In genomic region chr11:19882356-19882755, GRCh38 we compare ENCODE assay signal across 26 cellular contexts.
"Had no signal": no experiment of that assay in that cellular context is flagged by ENCODE, and none has a peak within 500 bp of the region (broad histone marks: within the 10 kb centered on the region; RNA-seq: fewer than 3 reads in every experiment).

No MANE protein-coding gene starts in this region.

- H3K4me2 ChIP-seq: neural progenitor cell, smooth muscle cell had no signal

- H3K9me3 ChIP-seq: ovary, psoas muscle, spleen, stomach, thoracic aorta, thyroid gland, tibial nerve, upper lobe of right lung, uterus had no signal

- H3K27me3 ChIP-seq: neural progenitor cell, ovary, spleen, stomach, thyroid gland, tibial nerve, upper lobe of right lung, uterus had no signal

- H3K9ac ChIP-seq: neural progenitor cell, parathyroid adenoma had no signal

- H3K27ac ChIP-seq: neural progenitor cell, ovary, parathyroid adenoma, psoas muscle, spleen, stomach, thoracic aorta, thyroid gland, tibial nerve, upper lobe of right lung, uterus had no signal

- H2AFZ ChIP-seq: neural progenitor cell, parathyroid adenoma had no signal

- ATAC-seq: naive thymus-derived CD4-positive, alpha-beta T cell; natural killer cell; psoas muscle; right cardiac atrium; sciatic nerve; stimulated activated memory B cell treated with anti-CD40 and anti-IgM and Interleukin-4, amounts not matched to agents 10 μg/mL and 1 μg/mL and 100 μg/mL, for 72 hours; upper lobe of right lung had no signal

- H3K79me2 ChIP-seq: parathyroid adenoma had no signal

- H3K4me1 ChIP-seq: parathyroid adenoma, psoas muscle, upper lobe of right lung, uterus had no signal

- H3K4me3 ChIP-seq: neural progenitor cell, ovary, psoas muscle, skin epidermis, smooth muscle cell, spleen, stomach, thoracic aorta, thyroid gland, tibial nerve, upper lobe of right lung, uterus had no signal

- DNase-seq: naive thymus-derived CD4-positive, alpha-beta T cell; natural killer cell; occipital lobe; ovary; posterior cingulate gyrus; psoas muscle; right cardiac atrium; spleen; stimulated activated CD4-positive, alpha-beta T cell treated with anti-CD3 and anti-CD28 coated beads, Interleukin-12 subunit alpha, Interleukin-12 subunit beta, amount 100 ng/mL, for 4 hours; stimulated activated CD4-positive, alpha-beta T cell treated with anti-CD3 and anti-CD28 coated beads, Interleukin-1b, Interleukin-23, amount 100 ng/mL, for 48 hours; stimulated activated CD4-positive, alpha-beta T cell treated with anti-CD3 and anti-CD28 coated beads, Interleukin-4, amount 100 ng/mL, for 1 hour; stimulated activated CD4-positive, alpha-beta T cell treated with anti-CD3 and anti-CD28 coated beads, Interleukin-4, amount 100 ng/mL, for 4 hours; stimulated activated CD8-positive, alpha-beta memory T cell treated with anti-CD3 and anti-CD28 coated beads, Interleukin-4, amount 100 ng/mL, for 48 hours; stimulated activated naive CD4-positive, alpha-beta T cell; stomach; thyroid gland; upper lobe of right lung; uterus had no signal

- H3K36me3 ChIP-seq: neural progenitor cell, ovary, spleen, uterus had no signal
